1 cellular context compared by ENCODE assay signal in the genomic region with DNA sequence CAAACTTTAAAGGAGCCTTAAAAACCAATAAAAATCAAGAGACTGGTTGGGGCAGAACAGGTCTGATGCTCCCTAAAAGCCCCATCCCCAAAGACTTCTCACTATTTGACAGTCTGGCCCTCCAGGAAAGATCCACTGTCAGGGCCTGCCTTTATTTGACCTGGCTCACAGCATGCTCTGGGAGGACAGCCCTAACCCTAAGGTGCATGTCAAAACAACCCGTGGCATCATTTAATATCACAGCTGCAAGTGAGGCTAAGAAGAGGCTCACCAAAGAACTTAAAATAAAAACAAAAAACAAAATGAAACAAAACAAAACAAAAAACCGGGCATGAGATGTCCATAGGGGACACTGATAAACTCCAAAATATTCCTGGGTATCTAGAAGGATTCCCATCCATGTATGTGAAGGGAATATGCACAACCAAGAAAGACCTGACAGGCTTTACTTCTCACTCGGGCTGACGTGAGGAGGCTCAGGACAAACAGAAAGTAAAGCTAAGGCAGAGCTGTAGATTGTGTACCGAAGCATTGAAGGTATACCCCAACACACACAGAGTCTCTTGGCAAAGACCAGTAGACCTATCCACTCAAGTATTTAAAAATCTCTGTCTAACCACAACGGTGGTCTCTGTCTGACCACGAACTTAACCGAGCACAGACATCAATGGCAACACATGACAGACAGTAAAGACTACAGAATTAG.
TF ChIP-seq lines count a peak whose summit lies in the region.

No MANE protein-coding gene starts in this region.

TF ChIP-seq in SK-N-SH treated with all-trans-retinoic acid at 6 μM for 48 hours, 23 proteins besides CTCF, POLR2A, EP300 and RAD21 (continued from another document):
- TF ChIP-seq, protein P1, sequence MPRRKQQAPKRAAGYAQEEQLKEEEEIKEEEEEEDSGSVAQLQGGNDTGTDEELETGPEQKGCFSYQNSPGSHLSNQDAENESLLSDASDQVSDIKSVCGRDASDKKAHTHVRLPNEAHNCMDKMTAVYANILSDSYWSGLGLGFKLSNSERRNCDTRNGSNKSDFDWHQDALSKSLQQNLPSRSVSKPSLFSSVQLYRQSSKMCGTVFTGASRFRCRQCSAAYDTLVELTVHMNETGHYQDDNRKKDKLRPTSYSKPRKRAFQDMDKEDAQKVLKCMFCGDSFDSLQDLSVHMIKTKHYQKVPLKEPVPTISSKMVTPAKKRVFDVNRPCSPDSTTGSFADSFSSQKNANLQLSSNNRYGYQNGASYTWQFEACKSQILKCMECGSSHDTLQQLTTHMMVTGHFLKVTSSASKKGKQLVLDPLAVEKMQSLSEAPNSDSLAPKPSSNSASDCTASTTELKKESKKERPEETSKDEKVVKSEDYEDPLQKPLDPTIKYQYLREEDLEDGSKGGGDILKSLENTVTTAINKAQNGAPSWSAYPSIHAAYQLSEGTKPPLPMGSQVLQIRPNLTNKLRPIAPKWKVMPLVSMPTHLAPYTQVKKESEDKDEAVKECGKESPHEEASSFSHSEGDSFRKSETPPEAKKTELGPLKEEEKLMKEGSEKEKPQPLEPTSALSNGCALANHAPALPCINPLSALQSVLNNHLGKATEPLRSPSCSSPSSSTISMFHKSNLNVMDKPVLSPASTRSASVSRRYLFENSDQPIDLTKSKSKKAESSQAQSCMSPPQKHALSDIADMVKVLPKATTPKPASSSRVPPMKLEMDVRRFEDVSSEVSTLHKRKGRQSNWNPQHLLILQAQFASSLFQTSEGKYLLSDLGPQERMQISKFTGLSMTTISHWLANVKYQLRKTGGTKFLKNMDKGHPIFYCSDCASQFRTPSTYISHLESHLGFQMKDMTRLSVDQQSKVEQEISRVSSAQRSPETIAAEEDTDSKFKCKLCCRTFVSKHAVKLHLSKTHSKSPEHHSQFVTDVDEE (CRISPR knock-in tag; IDR thresholded peaks at IDR 0.05), result no peak
- no peak for TF ChIP-seq CSDC2 (CRISPR knock-in tag; IDR thresholded peaks at IDR 0.05)
- no peak for TF ChIP-seq ZNF70 (CRISPR knock-in tag; IDR thresholded peaks at IDR 0.05)
- no peak for TF ChIP-seq RARB (CRISPR knock-in tag; IDR thresholded peaks at IDR 0.05)
- no peak for TF ChIP-seq GLIS3 (CRISPR knock-in tag; IDR thresholded peaks at IDR 0.05)
- no peak for TF ChIP-seq BACH2 (CRISPR knock-in tag; IDR thresholded peaks at IDR 0.05; ENCODE audit: borderline replicate concordance)
- no peak for TF ChIP-seq ZC3H10 (CRISPR knock-in tag; IDR thresholded peaks at IDR 0.05)
- TF ChIP-seq, protein P2, sequence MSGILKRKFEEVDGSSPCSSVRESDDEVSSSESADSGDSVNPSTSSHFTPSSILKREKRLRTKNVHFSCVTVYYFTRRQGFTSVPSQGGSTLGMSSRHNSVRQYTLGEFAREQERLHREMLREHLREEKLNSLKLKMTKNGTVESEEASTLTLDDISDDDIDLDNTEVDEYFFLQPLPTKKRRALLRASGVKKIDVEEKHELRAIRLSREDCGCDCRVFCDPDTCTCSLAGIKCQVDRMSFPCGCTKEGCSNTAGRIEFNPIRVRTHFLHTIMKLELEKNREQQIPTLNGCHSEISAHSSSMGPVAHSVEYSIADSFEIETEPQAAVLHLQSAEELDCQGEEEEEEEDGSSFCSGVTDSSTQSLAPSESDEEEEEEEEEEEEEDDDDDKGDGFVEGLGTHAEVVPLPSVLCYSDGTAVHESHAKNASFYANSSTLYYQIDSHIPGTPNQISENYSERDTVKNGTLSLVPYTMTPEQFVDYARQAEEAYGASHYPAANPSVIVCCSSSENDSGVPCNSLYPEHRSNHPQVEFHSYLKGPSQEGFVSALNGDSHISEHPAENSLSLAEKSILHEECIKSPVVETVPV (CRISPR knock-in tag; IDR thresholded peaks at IDR 0.05), result no peak
- TF ChIP-seq PPARA (CRISPR knock-in tag; IDR thresholded peaks at IDR 0.05; ENCODE audit: borderline replicate concordance), result no peak
- no peak for TF ChIP-seq ZNF8 (CRISPR knock-in tag; IDR thresholded peaks at IDR 0.05)
